ENCODE assay signal across 24 cellular contexts in genomic region chr22:17634696-17635095, GRCh38. TPM values are rescaled to one million over a fixed set of nuclear protein-coding genes. Genes with fewer than 3 reads are reported as not detected.
DNase-seq lines count a peak whose midpoint lies in the region; ATAC-seq and TF ChIP-seq lines count a peak whose summit lies in the region.
"Had no signal": no experiment of that assay in that cellular context is flagged by ENCODE, and none has a peak within 500 bp of the region (broad histone marks: within the 10 kb centered on the region; RNA-seq: fewer than 3 reads in every experiment).

No MANE protein-coding gene starts in this region.

- peak overlapping the region; percentile 94 for H3K27ac ChIP-seq in hepatocyte
- H3K27ac ChIP-seq: C4-2B, cardiac muscle cell, SJSA1 had no signal

- no peak overlapping the region for H2AFZ ChIP-seq in hepatocyte

- H3K9me2 ChIP-seq in hepatocyte (replicated peaks; ENCODE audit: insufficient read depth): no peaks in the 10 kb centered on the region

- no peaks in the 10 kb centered on the region for H3K27me3 ChIP-seq in hepatocyte
- H3K27me3 ChIP-seq: cardiac muscle cell, SJSA1, uterus had no signal

- TF ChIP-seq POLR2A in lower leg skin (IDR thresholded peaks at IDR 0.05): no peak

- H3K4me3 ChIP-seq in hepatocyte: no peak overlapping the region
- H3K4me3 ChIP-seq in lower leg skin (ENCODE audit: low read depth, poor library complexity, severe bottlenecking): no peak overlapping the region
- H3K4me3 ChIP-seq: cardiac muscle cell, SJSA1, uterus had no signal

- no peak for TF ChIP-seq CTCF in hepatocyte (IDR thresholded peaks at IDR 0.05; ENCODE audit: poor library complexity)
- TF ChIP-seq CTCF in lower leg skin (IDR thresholded peaks at IDR 0.05): no peak

- H3K36me3 Mint-ChIP-seq in stimulated activated naive B cell treated with anti-CD40 and anti-IgM and Interleukin-4, amounts not matched to agents 10 μg/mL and 1 μg/mL and 100 μg/mL, for 72 hours: peaks cover 3% of the 10 kb centered on the region in 2 donors
- H3K36me3 Mint-ChIP-seq: naive B cell had no signal

- peaks cover 5 to 19% of the 10 kb centered on the region in 2 donors for H3K4me1 Mint-ChIP-seq in stimulated activated naive B cell treated with anti-CD40 and anti-IgM and Interleukin-4, amounts not matched to agents 10 μg/mL and 1 μg/mL and 100 μg/mL, for 72 hours

- no peak for ATAC-seq in stimulated activated naive B cell treated with anti-CD40 and anti-IgM and Interleukin-4, amounts not matched to agents 10 μg/mL and 1 μg/mL and 100 μg/mL, for 72 hours (replicated peaks)
- no peak for ATAC-seq in HG02642 (IDR thresholded peaks at IDR 0.05; ENCODE audit: poor library complexity, unreplicated experiment)

- H3K27ac Mint-ChIP-seq in stimulated activated naive B cell treated with anti-CD40 and anti-IgM and Interleukin-4, amounts not matched to agents 10 μg/mL and 1 μg/mL and 100 μg/mL, for 72 hours: peak overlapping the region; percentile 42
- H3K27ac Mint-ChIP-seq: naive B cell; T-helper 1 cell treated with Interleukin-12 subunit alpha and Interleukin-12 subunit beta and Interleukin-4 antibody, amounts not matched to agents 30 μg/mL and 1 μg/mL, for 36 hours had no signal

- 95% methylated on average over 3 of the region's 3 CpGs for WGBS in hepatocyte (ENCODE audit: low lambda C conversion rate, missing lambda C conversion rate)
- WGBS in lower leg skin, 2 donors: 78 to 85% methylated on average over 3 of the region's 3 CpGs

- no peaks in the 10 kb centered on the region for H3K79me2 ChIP-seq in hepatocyte

- H3K4me3 Mint-ChIP-seq in stimulated activated naive B cell treated with anti-CD40 and anti-IgM and Interleukin-4, amounts not matched to agents 10 μg/mL and 1 μg/mL and 100 μg/mL, for 72 hours: no peak overlapping the region
- H3K4me3 Mint-ChIP-seq: T-helper 1 cell treated with Interleukin-12 subunit alpha and Interleukin-12 subunit beta and Interleukin-4 antibody, amounts not matched to agents 30 μg/mL and 1 μg/mL, for 36 hours had no signal

- no peaks in the 10 kb centered on the region for H3K9me3 Mint-ChIP-seq in stimulated activated naive B cell treated with anti-CD40 and anti-IgM and Interleukin-4, amounts not matched to agents 10 μg/mL and 1 μg/mL and 100 μg/mL, for 72 hours
- H3K9me3 Mint-ChIP-seq: naive B cell; T-helper 1 cell treated with Interleukin-12 subunit alpha and Interleukin-12 subunit beta and Interleukin-4 antibody, amounts not matched to agents 30 μg/mL and 1 μg/mL, for 36 hours had no signal

- H3K4me1 ChIP-seq in hepatocyte (ENCODE audit: insufficient read depth): peaks cover 23% of the 10 kb centered on the region
- H3K4me1 ChIP-seq: uterus had no signal

- no peak overlapping the region for H3K4me2 ChIP-seq in hepatocyte
- H3K4me2 ChIP-seq: KMS-11 had no signal

- DNase-seq in ELR (ENCODE audit: low read depth) (peak; percentile 93), T1000 (lab: John Stamatoyannopoulos, UW) (peak; percentile 5), hepatocyte (ENCODE audit: low spot score) (no peak), HT-29 (ENCODE audit: low spot score) (no peak), lower leg skin (ENCODE audit: low spot score in 2 of 2) (no peak)
- DNase-seq in stimulated activated naive B cell treated with anti-CD40 and anti-IgM and Interleukin-4, amounts not matched to agents 10 μg/mL and 1 μg/mL and 100 μg/mL, for 72 hours: no peak
- DNase-seq: activated CD4-positive, alpha-beta T cell treated with anti-CD3 and anti-CD28 coated beads for 48 hours; activated naive CD4-positive, alpha-beta T cell treated with anti-CD3 and anti-CD28 coated beads, Interleukin-2, amount 50 U/mL, for 16 hours; activated T-cell treated with anti-CD3 and anti-CD28 coated beads, Interleukin-2, amount 50 U/mL, for 48 hours; anterior cingulate cortex; head of caudate nucleus; naive B cell; NCI-H1694; NCI-H2171; NCI-H510A treated with DMSO at 0.1 percent for 48 hours; nucleus accumbens; stimulated activated CD4-positive, alpha-beta T cell treated with anti-CD3 and anti-CD28 coated beads, Interleukin-1b, Interleukin-23, amount 100 ng/mL, for 48 hours; uterus had no signal

- H3K9me3 ChIP-seq in hepatocyte (ENCODE audit: low read depth): no peaks in the 10 kb centered on the region
- H3K9me3 ChIP-seq: SJSA1, uterus had no signal

- no peaks in the 10 kb centered on the region for H3K27me3 Mint-ChIP-seq in stimulated activated naive B cell treated with anti-CD40 and anti-IgM and Interleukin-4, amounts not matched to agents 10 μg/mL and 1 μg/mL and 100 μg/mL, for 72 hours
- H3K27me3 Mint-ChIP-seq: naive B cell had no signal

- intact Hi-C loops in lower leg skin (cut with DNase I; ENCODE audit: low total_unique reads): no loop called here

- no peaks in the 10 kb centered on the region for H3K36me3 ChIP-seq in hepatocyte (replicated peaks; ENCODE audit: insufficient read depth, low read depth)
- H3K36me3 ChIP-seq: cardiac muscle cell, uterus had no signal

- H4K20me1 ChIP-seq in hepatocyte (ENCODE audit: insufficient read depth, poor library complexity, severe bottlenecking): no peaks in the 10 kb centered on the region

RNA-seq across cellular contexts. Expression of gene BCL2L13, which starts 3.9 kb away (rescaled TPM):
- 35.6 and 38.6 TPM in 2 replicates for total RNA-seq in hepatocyte
- polyA plus RNA-seq in hepatocyte: 23.4 and 34.4 TPM in 2 replicates
- total RNA-seq in HT-29 (2014; rRNA removed; shearing (Covaris generic)): 23.7 and 24.5 TPM in 2 replicates
- 10 to 100 TPM; 63.0 to 71.2 (median 67.5) TPM for total RNA-seq in lower leg skin

RNA-seq across cellular contexts. Expression of gene ATP6V1E1, which starts 6.1 kb away (rescaled TPM):
- 145 and 191 TPM in 2 replicates for total RNA-seq in hepatocyte
- polyA plus RNA-seq in hepatocyte: 122 and 146 TPM in 2 replicates
- 40.2 and 63.3 TPM in 2 replicates for total RNA-seq in HT-29 (2014; rRNA removed; shearing (Covaris generic))
- total RNA-seq in lower leg skin: 100 to 1,000 TPM; 113 to 136 (median 125) TPM

Comparison
In these comparisons a context has a peak if more than half of its experiments do, and no peak if none do; other contexts are left out.
1. DNase-seq: peak in ELR (single experiment) and T1000 (single experiment); none in hepatocyte (single experiment), stimulated activated naive B cell treated with anti-CD40 and anti-IgM and Interleukin-4, amounts not matched to agents 10 μg/mL and 1 μg/mL and 100 μg/mL, for 72 hours (single experiment), HT-29 (single experiment) and lower leg skin (0 of 2).